Comparison of ENCODE assay signal across 2 cellular contexts in genomic region chr7:151934584-151934983, GRCh38.
TF ChIP-seq lines count a peak whose summit lies in the region.

No MANE protein-coding gene starts in this region.

TF ChIP-seq in GM12891, 5 proteins besides CTCF, POLR2A, EP300 and RAD21:
- TF ChIP-seq TAF1 (IDR thresholded peaks at IDR 0.05; ENCODE audit: low read depth, low read length) (no peak), POLR2AphosphoS5 (IDR thresholded peaks at IDR 0.05; ENCODE audit: low read depth, low read length) (no peak), POU2F2 (IDR thresholded peaks at IDR 0.05; ENCODE audit: low read depth, low read length) (no peak), PAX5 (IDR thresholded peaks at IDR 0.05; ENCODE audit: insufficient read depth, low read length, severe bottlenecking) (no peak), SPI1 (IDR thresholded peaks at IDR 0.05; ENCODE audit: low read depth, low read length) (peak; percentile 90)

TF ChIP-seq in GM12878, 131 proteins besides CTCF, POLR2A, EP300 and RAD21:
- TF ChIP-seq SPI1 (IDR thresholded peaks at IDR 0.05; ENCODE audit: borderline replicate concordance, insufficient read depth, low read depth, low read length) (peak; percentile 89), EED (IDR thresholded peaks at IDR 0.05; ENCODE audit: low read depth) (no peak), YBX1 (IDR thresholded peaks at IDR 0.05) (no peak)
